Comparison of ENCODE assay signal across 19 cellular contexts in genomic region chr10:116836902-116837513, GRCh38. TPM values are rescaled to one million over a fixed set of nuclear protein-coding genes. Genes with fewer than 3 reads are reported as not detected.
DNase-seq lines count a peak whose midpoint lies in the region; ATAC-seq, FAIRE-seq and TF ChIP-seq lines count a peak whose summit lies in the region.
"Had no signal": no experiment of that assay in that cellular context is flagged by ENCODE, and none has a peak within 500 bp of the region (broad histone marks: within the 10 kb centered on the region; RNA-seq: fewer than 3 reads in every experiment).

No MANE protein-coding gene starts in this region.

- H3K4me3 ChIP-seq in right atrium auricular region (no peak overlapping the region), endothelial cell of umbilical vein (replicated peaks in 1 of 3; ENCODE audit: insufficient read depth in 1 of 3, low read depth in 1 of 3, low read length in 3 of 3) (no peak overlapping the region), H7 (ENCODE audit: insufficient read depth, low read depth, low read length) (no peak overlapping the region)
- H3K4me3 ChIP-seq: GM23248, PC-9 had no signal

- H3K27ac ChIP-seq in right atrium auricular region (no peak overlapping the region), endothelial cell of umbilical vein (ENCODE audit: insufficient read depth, low read depth, low read length) (no peak overlapping the region)
- H3K27ac ChIP-seq: GM23248, PC-9 had no signal

- H3K27me3 Mint-ChIP-seq in stimulated activated memory B cell treated with anti-CD40 and anti-IgM and Interleukin-4, amounts not matched to agents 10 μg/mL and 1 μg/mL and 100 μg/mL, for 72 hours: no peaks in the 10 kb centered on the region

- no peak for FAIRE-seq in endothelial cell of umbilical vein (lab: Jason Lieb, UNC)
- FAIRE-seq: bronchial epithelial cell had no signal

- peaks cover 9% of the 10 kb centered on the region for H3K4me1 Mint-ChIP-seq in stimulated activated memory B cell treated with anti-CD40 and anti-IgM and Interleukin-4, amounts not matched to agents 10 μg/mL and 1 μg/mL and 100 μg/mL, for 72 hours
- H3K4me1 Mint-ChIP-seq: stimulated activated naive CD8-positive, alpha-beta T cell treated with anti-CD3 and anti-CD28 coated beads, Interleukin-15, amount 100 ng/mL, for 72 hours; T-helper 17 cell had no signal

- no peaks in the 10 kb centered on the region for H3K9me3 ChIP-seq in right atrium auricular region
- no peaks in the 10 kb centered on the region for H3K9me3 ChIP-seq in endothelial cell of umbilical vein (replicated peaks; ENCODE audit: control insufficient read depth, insufficient read depth, low read length)

- peaks cover 12% of the 10 kb centered on the region for H3K36me3 Mint-ChIP-seq in stimulated activated memory B cell treated with anti-CD40 and anti-IgM and Interleukin-4, amounts not matched to agents 10 μg/mL and 1 μg/mL and 100 μg/mL, for 72 hours

- peaks cover 0 to 8% of the 10 kb centered on the region in 2 donors for H3K4me1 ChIP-seq in right atrium auricular region
- no peaks in the 10 kb centered on the region for H3K4me1 ChIP-seq in endothelial cell of umbilical vein (ENCODE audit: control insufficient read depth, extremely low read depth, insufficient read depth, low read length)

- ATAC-seq in Right ventricle myocardium inferior (no peak), GM21786 (IDR thresholded peaks at IDR 0.05; ENCODE audit: unreplicated experiment) (no peak), GM19324 (IDR thresholded peaks at IDR 0.05; ENCODE audit: low FRiP score, unreplicated experiment) (no peak)
- ATAC-seq in stimulated activated memory B cell treated with anti-CD40 and anti-IgM and Interleukin-4, amounts not matched to agents 10 μg/mL and 1 μg/mL and 100 μg/mL, for 72 hours: no peak
- ATAC-seq: stimulated activated naive CD8-positive, alpha-beta T cell treated with anti-CD3 and anti-CD28 coated beads, Interleukin-15, amount 100 ng/mL, for 72 hours; T-helper 17 cell had no signal

- POLR2A ChIA-PET in endothelial cell of umbilical vein (lab: Charles Lee): no interaction called here

- TF ChIP-seq POLR2A in endothelial cell of umbilical vein (IDR thresholded peaks at IDR 0.05; ENCODE audit: low read depth, low read length): no peak

- TF ChIP-seq CTCF in right atrium auricular region (IDR thresholded peaks at IDR 0.05) (peak in 1 of 2 donors; percentile 23), endothelial cell of umbilical vein (IDR thresholded peaks at IDR 0.05; ENCODE audit: extremely low read depth in 1 of 2, insufficient read depth in 1 of 2, low read depth in 1 of 2, low read length in 2 of 2) (peak; percentile 31 to 38)

- H3K36me3 ChIP-seq in right atrium auricular region: no peaks in the 10 kb centered on the region
- no peaks in the 10 kb centered on the region for H3K36me3 ChIP-seq in endothelial cell of umbilical vein (ENCODE audit: control insufficient read depth in 2 of 2, extremely low read depth in 1 of 2, insufficient read depth in 2 of 2, low read length in 2 of 2)
- no peaks in the 10 kb centered on the region for H3K36me3 ChIP-seq in H7 (replicated peaks; ENCODE audit: control insufficient read depth, insufficient read depth, low read length)

- DNase-seq in right atrium auricular region (ENCODE audit: low spot score): peak; percentile 50
- DNase-seq in Right ventricle myocardium inferior (ENCODE audit: missing footprints): no peak
- peak; percentile 78 for DNase-seq in NCI-H69 (lab: John Stamatoyannopoulos, UW)
- peak; percentile 44 for DNase-seq in endothelial cell of umbilical vein (ENCODE audit: low read depth, low spot score)
- no peak for DNase-seq in H7
- DNase-seq: activated CD4-positive, alpha-beta T cell treated with anti-CD3 and anti-CD28 coated beads, Interleukin-2, amount 50 U/mL, for 4 hours; EL; GM23248; NCI-H2029 treated with DMSO at 0.1 percent for 48 hours; PC-9; stimulated activated CD4-positive, alpha-beta T cell treated with anti-CD3 and anti-CD28 coated beads, Interleukin-4, amount 100 ng/mL, for 4 hours; stimulated activated naive CD8-positive, alpha-beta T cell treated with anti-CD3 and anti-CD28 coated beads, Interleukin-15, amount 100 ng/mL, for 72 hours; T-helper 17 cell had no signal

- no peaks in the 10 kb centered on the region for H3K27me3 ChIP-seq in right atrium auricular region
- H3K27me3 ChIP-seq in endothelial cell of umbilical vein (ENCODE audit: control insufficient read depth in 2 of 2, insufficient read depth in 2 of 2, low read length in 2 of 2): peaks cover 13 to 18% of the 10 kb centered on the region in 2 experiments
- no peaks in the 10 kb centered on the region for H3K27me3 ChIP-seq in H7 (ENCODE audit: control insufficient read depth, insufficient read depth, low read length)

- no TSS peak for BruUV-seq in endothelial cell of umbilical vein (replicated peaks; lab: Mats Ljungman, UMichigan)

- H3K4me2 ChIP-seq in endothelial cell of umbilical vein (ENCODE audit: insufficient read depth, low read length): no peak overlapping the region
- H3K4me2 ChIP-seq: PC-9 had no signal

- no peaks in the 10 kb centered on the region for H3K9me1 ChIP-seq in endothelial cell of umbilical vein (replicated peaks; ENCODE audit: control insufficient read depth, extremely low read depth, insufficient read depth, low read length)

- no peak overlapping the region for H3K9ac ChIP-seq in endothelial cell of umbilical vein (replicated peaks; ENCODE audit: extremely low read depth, insufficient read depth, low read length)
- H3K9ac ChIP-seq: GM23248 had no signal

- intact Hi-C loops in Right ventricle myocardium inferior (cut with DNase I): no loop called here
- intact Hi-C loops in endothelial cell of umbilical vein (cut with micrococcal nuclease): loop anchor here (1.0 to 2.0 kb wide), 4 partner anchors 40 to 338 kb away; no protein-coding TSS in a partner anchor

- no peaks in the 10 kb centered on the region for H3K79me2 ChIP-seq in endothelial cell of umbilical vein (ENCODE audit: control insufficient read depth, insufficient read depth, low read length)

- no peaks in the 10 kb centered on the region for H4K20me1 ChIP-seq in endothelial cell of umbilical vein (replicated peaks; ENCODE audit: control insufficient read depth, extremely low read depth, insufficient read depth, low read length)

- CTCF ChIA-PET in endothelial cell of umbilical vein (lab: Charles Lee): interaction anchor here (0.5 to 7.2 kb wide), 26 partner anchors 9 to 380 kb away, joined by 3 to 238 read pairs (median 5); partner anchors contain the start of genes ENO4 and SHTN1

- H3K27ac Mint-ChIP-seq in stimulated activated memory B cell treated with anti-CD40 and anti-IgM and Interleukin-4, amounts not matched to agents 10 μg/mL and 1 μg/mL and 100 μg/mL, for 72 hours: peak overlapping the region; percentile 27
- H3K27ac Mint-ChIP-seq: stimulated activated naive CD8-positive, alpha-beta T cell treated with anti-CD3 and anti-CD28 coated beads, Interleukin-15, amount 100 ng/mL, for 72 hours; T-helper 17 cell had no signal

- H2AFZ ChIP-seq in endothelial cell of umbilical vein (ENCODE audit: low read depth, low read length): no peak overlapping the region
- H2AFZ ChIP-seq: GM23248, PC-9 had no signal

- H3K4me3 Mint-ChIP-seq in stimulated activated memory B cell treated with anti-CD40 and anti-IgM and Interleukin-4, amounts not matched to agents 10 μg/mL and 1 μg/mL and 100 μg/mL, for 72 hours: no peak overlapping the region
- H3K4me3 Mint-ChIP-seq: stimulated activated naive CD8-positive, alpha-beta T cell treated with anti-CD3 and anti-CD28 coated beads, Interleukin-15, amount 100 ng/mL, for 72 hours; T-helper 17 cell had no signal

- dilution Hi-C loops in endothelial cell of umbilical vein (cut with MboI; ENCODE audit: extremely low pct_ligation_motif_present, low sequenced_read_pairs): no loop called here

- no peaks in the 10 kb centered on the region for H3K9me3 Mint-ChIP-seq in stimulated activated memory B cell treated with anti-CD40 and anti-IgM and Interleukin-4, amounts not matched to agents 10 μg/mL and 1 μg/mL and 100 μg/mL, for 72 hours
- H3K9me3 Mint-ChIP-seq: stimulated activated naive CD8-positive, alpha-beta T cell treated with anti-CD3 and anti-CD28 coated beads, Interleukin-15, amount 100 ng/mL, for 72 hours had no signal

TF ChIP-seq in endothelial cell of umbilical vein, 7 proteins besides CTCF, POLR2A, EP300 and RAD21:
- no peak for TF ChIP-seq POLR2AphosphoS5 (IDR thresholded peaks at IDR 0.05; ENCODE audit: insufficient read depth, low read depth, low read length)
- TF ChIP-seq EZH2 (IDR thresholded peaks at IDR 0.05; ENCODE audit: borderline replicate concordance, low read depth, low read length, severe bottlenecking): no peak
- TF ChIP-seq GATA2 (IDR thresholded peaks at IDR 0.05; ENCODE audit: insufficient read depth, insufficient read length, low read depth, low read length): no peak
- no peak for TF ChIP-seq MYC (IDR thresholded peaks at IDR 0.05; ENCODE audit: low read depth, low read length)
- no peak for TF ChIP-seq JUN (IDR thresholded peaks at IDR 0.05; ENCODE audit: borderline replicate concordance, insufficient read depth, insufficient read length, low read depth)
- no peak for TF ChIP-seq FOS (IDR thresholded peaks at IDR 0.05; ENCODE audit: borderline replicate concordance, insufficient read depth, low read length)
- TF ChIP-seq, protein P1, sequence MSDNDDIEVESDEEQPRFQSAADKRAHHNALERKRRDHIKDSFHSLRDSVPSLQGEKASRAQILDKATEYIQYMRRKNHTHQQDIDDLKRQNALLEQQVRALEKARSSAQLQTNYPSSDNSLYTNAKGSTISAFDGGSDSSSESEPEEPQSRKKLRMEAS (IDR thresholded peaks at IDR 0.05; ENCODE audit: insufficient read depth, insufficient read length): no peak

RNA-seq across cellular contexts. Expression of gene ENO4, which starts 12.3 kb away (rescaled TPM):
- total RNA-seq in right atrium auricular region (under 1 TPM in 1 of 2 donors, not detected in 1; 0.15 TPM), Right ventricle myocardium inferior (not detected), endothelial cell of umbilical vein (not detected in 2 replicates)
- 0.08 TPM in 1 of 2 replicates, not detected in the other for polyA plus RNA-seq in endothelial cell of umbilical vein
- 0.05 and 0.08 TPM in 2 replicates for polyA plus RNA-seq in endothelial cell of umbilical vein (2011; cell fraction: cytosol; rRNA removed)
- 0.07 and 0.10 TPM in 2 replicates for polyA plus RNA-seq in endothelial cell of umbilical vein (2011; cell fraction: nucleus; rRNA removed)
- 0.23 and 0.78 TPM in 2 replicates for polyA plus RNA-seq in endothelial cell of umbilical vein (2012)
- polyA minus RNA-seq in endothelial cell of umbilical vein: not detected in 2 replicates
- not detected for polyA minus RNA-seq in endothelial cell of umbilical vein (2011; cell fraction: cytosol; rRNA and poly(A)+ RNA removed)
- not detected in 2 replicates for polyA minus RNA-seq in endothelial cell of umbilical vein (2011; cell fraction: nucleus; rRNA and poly(A)+ RNA removed)
- 0.94 and 1.9 TPM in 2 replicates for total RNA-seq in H7 (2014; rRNA removed; shearing (Covaris generic))
- total RNA-seq: bronchial epithelial cell, HT1080, mononuclear cell, T-helper 17 cell had no signal

Comparison
In these comparisons a context has a peak if more than half of its experiments do, and no peak if none do; other contexts are left out.
1. DNase-seq: peak in right atrium auricular region (single experiment), NCI-H69 (single experiment) and endothelial cell of umbilical vein (single experiment); none in Right ventricle myocardium inferior (single experiment) and H7 (single experiment).